ENCODE assay signal across 8 cellular contexts in genomic region chr2:134120160-134120717, GRCh38.
A peak's percentile ranks its signal among the peaks of the same experiment; 100 is the strongest.
DNase-seq lines count a peak whose midpoint lies in the region; ATAC-seq and TF ChIP-seq lines count a peak whose summit lies in the region.

No MANE protein-coding gene starts in this region.

- DNase-seq in HEK293T (ENCODE audit: extremely low spot score), result no peak
- DNase-seq in RWPE1 (ENCODE audit: low spot score), result peak; percentile 19
- no peak for DNase-seq in coronary artery (ENCODE audit: low spot score)
- no peak for DNase-seq in vagina (ENCODE audit: extremely low spot score in 2 of 2)
- no peak for DNase-seq in stimulated activated CD4-positive, alpha-beta T cell treated with anti-CD3 and anti-CD28 coated beads, Interleukin-2, amount 100 ng/mL, for 48 hours
- DNase-seq in left lobe of liver (ENCODE audit: low spot score), result no peak

- POLR2A ChIA-PET in HEK293T (lab: Yijun Ruan, JAX) (interaction anchor here (0.8 to 1.3 kb wide), 4 partner anchors 54 to 697 kb away, joined by 3 to 5 read pairs (median 3); no protein-coding TSS in a partner anchor), RWPE1 (lab: Yijun Ruan, JAX; ENCODE audit: low non-redundant PET) (interaction anchor here (1.1 to 1.3 kb wide), 2 partner anchors 78 to 88 kb away, joined by 3 read pairs; no protein-coding TSS in a partner anchor)

- H3K4me2 ChIP-seq in DOHH2 (ENCODE audit: low read length), result peak overlapping the region; percentile 94

- H3K9me3 ChIP-seq in DOHH2 (ENCODE audit: control insufficient read depth, insufficient read depth, low read length) (no peaks in the 10 kb centered on the region), mononuclear cell (ENCODE audit: low read depth, low read length) (no peaks in the 10 kb centered on the region), vagina (no peaks in the 10 kb centered on the region)

- H4K20me1 ChIP-seq in DOHH2 (ENCODE audit: control insufficient read depth, insufficient read depth, low read depth, low read length), result peaks cover 27% of the 10 kb centered on the region

- peak overlapping the region; percentile 57 for H3K27ac ChIP-seq in DOHH2 (ENCODE audit: low read depth, low read length)
- peak overlapping the region; percentile 93 for H3K27ac ChIP-seq in RWPE1
- H3K27ac ChIP-seq in coronary artery, result peak overlapping the region; percentile 93 to 98
- H3K27ac ChIP-seq in vagina, result peak overlapping the region; percentile 89

- no peak for ATAC-seq in left lobe of liver

- H3K4me1 ChIP-seq in DOHH2 (ENCODE audit: control insufficient read depth, low read length), result peaks cover 51% of the 10 kb centered on the region
- H3K4me1 ChIP-seq in mononuclear cell (ENCODE audit: insufficient read depth, low read length), result peaks cover 51% of the 10 kb centered on the region
- H3K4me1 ChIP-seq in vagina, result peaks cover 48% of the 10 kb centered on the region

- H3F3A ChIP-seq in DOHH2 (ENCODE audit: control insufficient read depth, insufficient read depth), result no peaks in the 10 kb centered on the region

- no peak for TF ChIP-seq POLR2A in vagina (IDR thresholded peaks at IDR 0.05)

- H3K9me2 ChIP-seq in DOHH2 (replicated peaks; ENCODE audit: control insufficient read depth, low read length), result no peaks in the 10 kb centered on the region

- CTCF ChIA-PET in HEK293T (lab: Yijun Ruan, JAX) (interaction anchor here (0.8 to 1.3 kb wide), 2 partner anchors 79 to 331 kb away, joined by 3 to 7 read pairs; no protein-coding TSS in a partner anchor), RWPE1 (lab: Yijun Ruan, JAX) (interaction anchor here (0.7 to 1.5 kb wide), 5 partner anchors 88 to 331 kb away, joined by 3 to 8 read pairs (median 3); no protein-coding TSS in a partner anchor)

- H3K79me2 ChIP-seq in DOHH2 (ENCODE audit: control insufficient read depth, low read length), result peaks cover 52% of the 10 kb centered on the region

- TF ChIP-seq CTCF in DOHH2 (IDR thresholded peaks at IDR 0.05; ENCODE audit: low read depth, low read length, poor library complexity, severe bottlenecking) (no peak), RWPE1 (conservative IDR thresholded peaks at IDR 0.05; ENCODE audit: low read depth) (no peak), coronary artery (IDR thresholded peaks at IDR 0.05) (no peak), vagina (IDR thresholded peaks at IDR 0.05) (no peak)

- intact Hi-C loops in vagina (cut with DNase I), result loop anchor here (5.0 kb wide), 1 partner anchor 292 kb away; no protein-coding TSS in a partner anchor

- H3K36me3 ChIP-seq in DOHH2 (ENCODE audit: control insufficient read depth, low read length) (peaks cover 4% of the 10 kb centered on the region; the same call in 1 of the 2 replicates), vagina (no peaks in the 10 kb centered on the region)

- H3K27me3 ChIP-seq in DOHH2 (ENCODE audit: control insufficient read depth, low read length), result no peaks in the 10 kb centered on the region; the same call in 1 of the 2 replicates
- no peaks in the 10 kb centered on the region for H3K27me3 ChIP-seq in mononuclear cell (ENCODE audit: insufficient read depth, low read length)
- no peaks in the 10 kb centered on the region for H3K27me3 ChIP-seq in vagina

- peak overlapping the region; percentile 95 for H3K4me3 ChIP-seq in DOHH2 (ENCODE audit: low read length)
- peak overlapping the region; percentile 84 for H3K4me3 ChIP-seq in coronary artery
- H3K4me3 ChIP-seq in mononuclear cell (ENCODE audit: low read length), result peak overlapping the region; percentile 81
- H3K4me3 ChIP-seq in vagina, result peak overlapping the region; percentile 73 to 74

TF ChIP-seq in HEK293T, 16 proteins besides CTCF, POLR2A, EP300 and RAD21:
- no peak for TF ChIP-seq PKNOX1 (IDR thresholded peaks at IDR 0.05)
- TF ChIP-seq CTBP1 (IDR thresholded peaks at IDR 0.05; ENCODE audit: borderline replicate concordance), result no peak
- TF ChIP-seq FOXA1 (IDR thresholded peaks at IDR 0.05), result no peak
- 0 out of 2 replicates have a peak, but pooled peaks have one; percentile 5 for TF ChIP-seq FOXM1 (IDR thresholded peaks at IDR 0.05; ENCODE audit: borderline replicate concordance)
- TF ChIP-seq NFRKB (IDR thresholded peaks at IDR 0.05), result no peak
TF ChIP-seq in HEK293T: peak in this region for 1.
